In the genomic region with DNA sequence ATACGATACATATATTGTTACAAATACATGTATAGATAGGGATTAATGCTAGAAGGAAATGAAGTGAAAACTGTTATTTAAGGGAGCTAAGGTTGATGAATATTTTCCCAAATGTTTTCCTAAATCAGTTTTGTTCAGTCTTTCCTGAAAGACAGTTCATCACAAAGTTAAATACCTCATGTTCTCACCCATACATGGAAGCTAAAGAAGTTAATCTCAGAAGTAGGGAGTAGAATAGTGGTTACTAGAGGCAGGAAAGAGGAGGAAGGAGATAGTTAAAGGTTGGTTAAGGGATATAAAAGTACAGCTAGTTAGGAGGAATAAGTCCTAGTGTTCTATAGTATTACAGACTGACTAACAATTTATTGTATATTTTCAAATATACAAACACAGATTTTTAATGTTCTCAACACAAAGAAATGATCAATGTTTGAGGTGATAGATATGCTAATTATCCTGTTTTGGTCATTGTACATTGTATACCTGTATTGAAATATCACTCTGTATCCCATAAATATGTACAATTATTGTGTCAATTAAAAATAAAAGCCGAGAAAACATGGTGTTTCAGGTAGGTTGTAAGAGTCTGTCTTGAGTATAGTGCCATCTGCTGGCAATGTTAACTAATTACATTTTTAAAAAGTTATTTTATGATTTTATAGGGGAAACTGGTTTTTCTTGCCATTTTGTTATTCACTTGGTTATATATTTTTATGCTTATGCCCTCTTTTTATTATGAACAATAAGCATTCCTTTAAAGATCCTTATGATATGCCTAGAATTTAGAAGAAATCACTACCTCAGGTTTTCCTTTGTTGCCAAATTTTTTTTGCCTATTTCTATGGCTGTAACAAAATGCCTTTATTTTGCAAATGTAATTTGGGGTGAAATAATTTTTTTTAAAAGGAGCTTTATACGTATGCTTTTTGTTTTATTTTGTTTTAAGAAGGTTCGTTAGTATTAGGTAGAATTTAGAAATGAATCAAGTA, we compare ENCODE assay signal across 9 cellular contexts. TPM values are rescaled to one million over a fixed set of nuclear protein-coding genes. Genes with fewer than 3 reads are reported as not detected.
DNase-seq lines count a peak whose midpoint lies in the region; ATAC-seq, FAIRE-seq and TF ChIP-seq lines count a peak whose summit lies in the region.
"Had no signal": no experiment of that assay in that cellular context is flagged by ENCODE, and none has a peak within 500 bp of the region (broad histone marks: within the 10 kb centered on the region; RNA-seq: fewer than 3 reads in every experiment).

No MANE protein-coding gene starts in this region.

- no peaks in the 10 kb centered on the region for H3K9me3 Mint-ChIP-seq in astrocyte (ENCODE audit: unreplicated experiment)

- no peak for TF ChIP-seq POLR2A in A549 (IDR thresholded peaks at IDR 0.05; ENCODE audit: low read length)

- H3K27me3 Mint-ChIP-seq in astrocyte (ENCODE audit: low read depth, unreplicated experiment) = no peaks in the 10 kb centered on the region
- H3K27me3 Mint-ChIP-seq: activated naive CD8-positive, alpha-beta T cell had no signal

- no peak for TF ChIP-seq EP300 in A549 (IDR thresholded peaks at IDR 0.05)

- H3K9me3 ChIP-seq in A549 (no peaks in the 10 kb centered on the region), astrocyte (ENCODE audit: insufficient read depth, low read depth, low read length) (peaks cover 3% of the 10 kb centered on the region), kidney (ENCODE audit: control insufficient read depth in 1 of 2, low read length in 2 of 2) (no peaks in the 10 kb centered on the region)

- intact Hi-C loops in kidney (cut with DNase I) = loop anchor here (5.0 kb wide), 1 partner anchor 169 kb away; no protein-coding TSS in a partner anchor

- H4K20me1 ChIP-seq in astrocyte (ENCODE audit: insufficient read depth, low read length) = peaks cover 33% of the 10 kb centered on the region

- H3K27ac ChIP-seq in A549 = no peak overlapping the region
- H3K27ac ChIP-seq in astrocyte (ENCODE audit: low read depth, low read length) = no peak overlapping the region
- no peak overlapping the region for H3K27ac ChIP-seq in kidney (ENCODE audit: low read depth in 2 of 2, low read length in 2 of 2)

- H3K4me3 Mint-ChIP-seq in astrocyte (ENCODE audit: unreplicated experiment) = no peak overlapping the region
- H3K4me3 Mint-ChIP-seq: activated naive CD8-positive, alpha-beta T cell had no signal

- H3K4me1 Mint-ChIP-seq in astrocyte (ENCODE audit: low read depth, unreplicated experiment) = peaks cover 23% of the 10 kb centered on the region

- WGBS in A549 (ENCODE audit: missing lambda C conversion rate) = 24% methylated on average over 4 of the region's 4 CpGs

- peak; percentile 21 to 40 for DNase-seq in A549 (ENCODE audit: low read depth in 1 of 2, low spot score in 1 of 2)
- DNase-seq in NCI-H146 (lab: John Stamatoyannopoulos, UW) = peak; percentile 34
- no peak for DNase-seq in astrocyte (ENCODE audit: low read depth)
- no peak for DNase-seq in kidney
- DNase-seq in NK-92 (lab: John Stamatoyannopoulos, UW; ENCODE audit: unreplicated experiment) = no peak
- no peak for DNase-seq in ecto neural progenitor cell (ENCODE audit: low spot score)

- TF ChIP-seq RAD21 in A549 (conservative IDR thresholded peaks at IDR 0.05 in 1 of 2, IDR thresholded peaks at IDR 0.05 in 1 of 2) = peak; percentile 85 to 91

- peaks cover 6% of the 10 kb centered on the region for H3K36me3 Mint-ChIP-seq in astrocyte (ENCODE audit: low read depth, unreplicated experiment)

- H3K9ac ChIP-seq in astrocyte (ENCODE audit: low read length) (no peak overlapping the region), kidney (ENCODE audit: low read length in 2 of 2) (no peak overlapping the region)

- H3K36me3 ChIP-seq in astrocyte (ENCODE audit: insufficient read depth, low read length) (no peaks in the 10 kb centered on the region), kidney (ENCODE audit: control insufficient read depth in 1 of 2, insufficient read depth in 2 of 2, low read length in 2 of 2) (no peaks in the 10 kb centered on the region)

- POLR2A ChIA-PET in A549 (lab: Yijun Ruan, JAX) = no interaction called here

- peak overlapping the region; percentile 12; the same call in 1 of the 3 replicates for H3K4me2 ChIP-seq in A549
- H3K4me2 ChIP-seq in astrocyte (ENCODE audit: low read length) = no peak overlapping the region

- FAIRE-seq in A549 (lab: Jason Lieb, UNC) (peak; percentile 63), astrocyte (lab: Jason Lieb, UNC) (no peak), kidney (lab: Jason Lieb, UNC) (peak; percentile 98)

- CTCF ChIA-PET in A549 (lab: Yijun Ruan, JAX) = interaction anchor here (0.6 to 5.9 kb wide), 36 partner anchors 9 to 231 kb away, joined by 3 to 72 read pairs (median 4); partner anchors contain the start of gene OSBPL8

- no peak overlapping the region for H3K27ac Mint-ChIP-seq in astrocyte (ENCODE audit: unreplicated experiment)
- H3K27ac Mint-ChIP-seq: activated naive CD8-positive, alpha-beta T cell had no signal

- H3K27me3 ChIP-seq in astrocyte (ENCODE audit: insufficient read depth, low read length) = no peaks in the 10 kb centered on the region

- no peak overlapping the region for H2AFZ ChIP-seq in astrocyte (ENCODE audit: low read depth, low read length)

- H3K4me1 ChIP-seq in A549 (no peaks in the 10 kb centered on the region), astrocyte (ENCODE audit: insufficient read depth, low read length) (no peaks in the 10 kb centered on the region), kidney (ENCODE audit: control insufficient read depth in 1 of 2, insufficient read depth in 1 of 2, low read depth in 1 of 2, low read length in 2 of 2) (peaks cover 0 to 3% of the 10 kb centered on the region in 2 donors)

- no peak overlapping the region for H3K4me3 ChIP-seq in A549
- H3K4me3 ChIP-seq in astrocyte (ENCODE audit: insufficient read depth, low read depth, low read length) = no peak overlapping the region
- H3K4me3 ChIP-seq in kidney (ENCODE audit: low read length in 2 of 2) = no peak overlapping the region

- H3K79me2 ChIP-seq in astrocyte (ENCODE audit: insufficient read depth, low read length) = peaks cover 88% of the 10 kb centered on the region

- ATAC-seq in A549 (peak; percentile 56 to 69; a peak in 4 of 6 replicates), GM18873 (IDR thresholded peaks at IDR 0.05; ENCODE audit: low FRiP score, unreplicated experiment) (no peak)

- TF ChIP-seq CTCF in A549 (IDR thresholded peaks at IDR 0.05) = peak; percentile 89
- peak; percentile 34 for TF ChIP-seq CTCF in GM12872 (IDR thresholded peaks at IDR 0.05; ENCODE audit: insufficient read depth, low read depth, low read length)
- peak; percentile 38 for TF ChIP-seq CTCF in astrocyte (IDR thresholded peaks at IDR 0.05; ENCODE audit: insufficient read depth, low read depth, low read length)
- TF ChIP-seq CTCF in kidney (IDR thresholded peaks at IDR 0.05; ENCODE audit: borderline replicate concordance, extremely low read depth, insufficient read depth) = peak; percentile 47

TF ChIP-seq in A549, 52 proteins besides CTCF, POLR2A, EP300 and RAD21:
- no peak for TF ChIP-seq FOSB (CRISPR knock-in tag; IDR thresholded peaks at IDR 0.05)
- TF ChIP-seq ELK1 (IDR thresholded peaks at IDR 0.05; ENCODE audit: low read depth, low read length) = no peak
- TF ChIP-seq SMC3 (IDR thresholded peaks at IDR 0.05) = peak; percentile 89
- no peak for TF ChIP-seq KDM5A (IDR thresholded peaks at IDR 0.05)
- no peak for TF ChIP-seq GATA3 (IDR thresholded peaks at IDR 0.05; ENCODE audit: borderline replicate concordance)

RNA-seq across cellular contexts. Expression of gene ZDHHC17, which starts 26.9 kb away (rescaled TPM):
- polyA plus RNA-seq in A549 (2011; rRNA removed) = 49.2 and 54.8 TPM in 2 replicates
- 12.0 and 14.1 TPM in 2 replicates for polyA plus RNA-seq in A549 (2012; cell fraction: cytosol; rRNA removed)
- polyA plus RNA-seq in A549 (2012; cell fraction: nucleus; rRNA removed) = 25.1 and 49.2 TPM in 2 replicates
- polyA plus RNA-seq in A549 (2017; fragmentation: RNase III; extraction: RNeasy Plus Mini Kit Qiagen cat#74134 plus additional on column Dnase treatment) = 28.1 to 30.5 TPM (median 29.4 TPM) in 3 replicates
- 75.0 and 78.8 TPM in 2 replicates for polyA minus RNA-seq in A549 (2011; rRNA and poly(A)+ RNA removed)
- total RNA-seq in astrocyte = 61.7 and 77.5 TPM in 2 replicates
- total RNA-seq in kidney = 39.5 TPM
- polyA plus RNA-seq in kidney (ENCODE audit: insufficient read depth, low read depth, low replicate concordance) = 7.7 TPM

Comparison
In these comparisons a context has a peak if more than half of its experiments do, and no peak if none do; other contexts are left out.
1. DNase-seq: peak in A549 (2 of 2) and NCI-H146 (single experiment); none in astrocyte (single experiment), kidney (single experiment), NK-92 (single experiment) and ecto neural progenitor cell (single experiment).
2. CTCF ChIP-seq: peak in every context shown above with its lines; median percentile 89 in A549; 47 in kidney; 38 in astrocyte; 34 in GM12872.